Comparison of ENCODE assay signal across 1 cellular context in the genomic region with DNA sequence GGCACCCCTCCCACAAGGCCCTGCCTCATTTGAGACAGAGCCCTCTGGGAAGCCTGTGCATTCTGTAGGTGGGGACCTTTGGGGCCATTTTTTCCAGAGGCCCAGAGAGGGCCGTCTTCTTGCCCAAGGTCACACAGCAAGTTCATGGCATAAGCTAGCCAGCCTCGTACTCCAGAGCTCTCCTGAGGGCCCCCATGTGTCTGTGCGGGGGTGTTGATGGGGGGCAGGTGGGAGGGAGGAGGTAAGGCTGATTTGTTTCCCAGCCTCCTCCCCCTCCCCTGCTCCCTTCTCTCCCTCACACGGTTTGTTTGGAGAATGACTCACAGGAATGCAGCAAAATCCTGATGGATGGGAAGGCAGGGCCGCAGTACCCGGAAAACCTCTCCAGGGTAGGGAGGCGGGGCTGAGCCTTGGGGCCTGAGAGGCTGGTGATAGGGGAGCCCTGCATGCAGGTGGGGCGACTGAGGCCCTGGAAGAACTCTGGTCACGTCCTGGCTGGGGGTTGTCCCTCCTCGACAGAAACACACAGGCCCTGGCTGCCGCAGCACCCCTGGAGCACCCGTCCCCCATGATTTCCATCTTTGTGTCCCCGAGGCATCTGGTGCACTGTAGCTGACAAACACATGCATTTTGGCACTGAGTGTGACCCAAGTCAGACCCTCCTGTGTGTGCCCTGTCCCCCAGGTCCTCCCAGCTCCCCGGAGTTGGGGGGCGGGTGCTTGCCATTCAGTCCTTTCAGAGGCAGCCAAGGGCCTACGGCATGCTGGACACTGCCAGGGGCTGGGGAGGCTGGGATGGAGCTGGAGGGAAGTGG.
TF ChIP-seq lines count a peak whose summit lies in the region.

No MANE protein-coding gene starts in this region.

TF ChIP-seq in HepG2, 621 proteins besides CTCF, POLR2A, EP300 and RAD21 (continued from another document and continues in another):
- TF ChIP-seq ARID4A (CRISPR knock-in tag; IDR thresholded peaks at IDR 0.05; ENCODE audit: borderline replicate concordance) (peak; percentile 68), ZNF770 (CRISPR knock-in tag; IDR thresholded peaks at IDR 0.05) (peak; percentile 76), CEBPG (CRISPR knock-in tag; IDR thresholded peaks at IDR 0.05) (peak; percentile 40; the same call in 1 of the 2 replicates), ZBTB4 (CRISPR knock-in tag; IDR thresholded peaks at IDR 0.05; ENCODE audit: borderline replicate concordance) (no peak), MYNN (CRISPR knock-in tag; IDR thresholded peaks at IDR 0.05; ENCODE audit: low read depth) (no peak), IRF2 (CRISPR knock-in tag; IDR thresholded peaks at IDR 0.05) (peak; percentile 82; the same call in 1 of the 2 replicates), ZFX (CRISPR knock-in tag; IDR thresholded peaks at IDR 0.05; ENCODE audit: low read depth) (peak; percentile 84), ISL2 (CRISPR knock-in tag; IDR thresholded peaks at IDR 0.05) (peak; percentile 54; the same call in 1 of the 2 replicates), BCL6 (CRISPR knock-in tag; IDR thresholded peaks at IDR 0.05) (peak; percentile 59), MAFG (CRISPR knock-in tag; IDR thresholded peaks at IDR 0.05) (no peak), THAP11 (CRISPR knock-in tag; IDR thresholded peaks at IDR 0.05) (peak; percentile 64), ZNF335 (CRISPR knock-in tag; IDR thresholded peaks at IDR 0.05) (peak; percentile 82), ZNF33A (CRISPR knock-in tag; IDR thresholded peaks at IDR 0.05; ENCODE audit: borderline replicate concordance) (peak; percentile 52; the same call in 1 of the 2 replicates), HNF4A (CRISPR knock-in tag; IDR thresholded peaks at IDR 0.05) (0 out of 2 replicates have a peak, but pooled peaks have one; percentile 16), MTA1 (CRISPR knock-in tag; IDR thresholded peaks at IDR 0.05; ENCODE audit: borderline replicate concordance) (peak; percentile 79; the same call in 1 of the 2 replicates), HMG20A (CRISPR knock-in tag; IDR thresholded peaks at IDR 0.05; ENCODE audit: borderline replicate concordance) (peak; percentile 51; the same call in 1 of the 2 replicates), SSRP1 (CRISPR knock-in tag; IDR thresholded peaks at IDR 0.05) (peak; percentile 88; the same call in 1 of the 2 replicates), PBX2 (CRISPR knock-in tag; IDR thresholded peaks at IDR 0.05) (peak; percentile 59), ZNF331 (CRISPR knock-in tag; IDR thresholded peaks at IDR 0.05) (peak; percentile 86), CHD4 (IDR thresholded peaks at IDR 0.05; ENCODE audit: borderline replicate concordance, low read length) (peak; percentile 23; the same call in 1 of the 2 replicates), ZNF768 (CRISPR knock-in tag; IDR thresholded peaks at IDR 0.05) (peak; percentile 100), ZNF839 (CRISPR knock-in tag; IDR thresholded peaks at IDR 0.05; ENCODE audit: borderline replicate concordance) (0 out of 2 replicates have a peak, but pooled peaks have one; percentile 67), GMEB2 (CRISPR knock-in tag; IDR thresholded peaks at IDR 0.05; ENCODE audit: low read depth) (no peak), ZNF230 (CRISPR knock-in tag; IDR thresholded peaks at IDR 0.05) (peak; percentile 70; the same call in 1 of the 2 replicates), GTF3A (CRISPR knock-in tag; conservative IDR thresholded peaks at IDR 0.05) (0 out of 2 replicates have a peak, but pooled peaks have one; percentile 84), RARA (CRISPR knock-in tag; IDR thresholded peaks at IDR 0.05) (peak; percentile 50; the same call in 1 of the 2 replicates), ZNF670 (CRISPR knock-in tag; IDR thresholded peaks at IDR 0.05; ENCODE audit: borderline replicate concordance) (peak; percentile 53; the same call in 1 of the 2 replicates), RXRB (CRISPR knock-in tag; IDR thresholded peaks at IDR 0.05; ENCODE audit: borderline replicate concordance) (peak; percentile 63; the same call in 1 of the 2 replicates), SP4 (CRISPR knock-in tag; IDR thresholded peaks at IDR 0.05) (0 out of 2 replicates have a peak, but pooled peaks have one; percentile 14), PRPF4 (IDR thresholded peaks at IDR 0.05; ENCODE audit: low read depth, low read length, poor library complexity, severe bottlenecking) (no peak), ZFY (CRISPR knock-in tag; IDR thresholded peaks at IDR 0.05) (peak; percentile 46)
- TF ChIP-seq, protein P1, sequence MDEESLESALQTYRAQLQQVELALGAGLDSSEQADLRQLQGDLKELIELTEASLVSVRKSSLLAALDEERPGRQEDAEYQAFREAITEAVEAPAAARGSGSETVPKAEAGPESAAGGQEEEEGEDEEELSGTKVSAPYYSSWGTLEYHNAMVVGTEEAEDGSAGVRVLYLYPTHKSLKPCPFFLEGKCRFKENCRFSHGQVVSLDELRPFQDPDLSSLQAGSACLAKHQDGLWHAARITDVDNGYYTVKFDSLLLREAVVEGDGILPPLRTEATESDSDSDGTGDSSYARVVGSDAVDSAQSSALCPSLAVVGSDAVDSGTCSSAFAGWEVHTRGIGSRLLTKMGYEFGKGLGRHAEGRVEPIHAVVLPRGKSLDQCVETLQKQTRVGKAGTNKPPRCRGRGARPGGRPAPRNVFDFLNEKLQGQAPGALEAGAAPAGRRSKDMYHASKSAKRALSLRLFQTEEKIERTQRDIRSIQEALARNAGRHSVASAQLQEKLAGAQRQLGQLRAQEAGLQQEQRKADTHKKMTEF (CRISPR knock-in tag; IDR thresholded peaks at IDR 0.05), result peak; percentile 77; the same call in 1 of the 2 replicates
- TF ChIP-seq, protein P2, sequence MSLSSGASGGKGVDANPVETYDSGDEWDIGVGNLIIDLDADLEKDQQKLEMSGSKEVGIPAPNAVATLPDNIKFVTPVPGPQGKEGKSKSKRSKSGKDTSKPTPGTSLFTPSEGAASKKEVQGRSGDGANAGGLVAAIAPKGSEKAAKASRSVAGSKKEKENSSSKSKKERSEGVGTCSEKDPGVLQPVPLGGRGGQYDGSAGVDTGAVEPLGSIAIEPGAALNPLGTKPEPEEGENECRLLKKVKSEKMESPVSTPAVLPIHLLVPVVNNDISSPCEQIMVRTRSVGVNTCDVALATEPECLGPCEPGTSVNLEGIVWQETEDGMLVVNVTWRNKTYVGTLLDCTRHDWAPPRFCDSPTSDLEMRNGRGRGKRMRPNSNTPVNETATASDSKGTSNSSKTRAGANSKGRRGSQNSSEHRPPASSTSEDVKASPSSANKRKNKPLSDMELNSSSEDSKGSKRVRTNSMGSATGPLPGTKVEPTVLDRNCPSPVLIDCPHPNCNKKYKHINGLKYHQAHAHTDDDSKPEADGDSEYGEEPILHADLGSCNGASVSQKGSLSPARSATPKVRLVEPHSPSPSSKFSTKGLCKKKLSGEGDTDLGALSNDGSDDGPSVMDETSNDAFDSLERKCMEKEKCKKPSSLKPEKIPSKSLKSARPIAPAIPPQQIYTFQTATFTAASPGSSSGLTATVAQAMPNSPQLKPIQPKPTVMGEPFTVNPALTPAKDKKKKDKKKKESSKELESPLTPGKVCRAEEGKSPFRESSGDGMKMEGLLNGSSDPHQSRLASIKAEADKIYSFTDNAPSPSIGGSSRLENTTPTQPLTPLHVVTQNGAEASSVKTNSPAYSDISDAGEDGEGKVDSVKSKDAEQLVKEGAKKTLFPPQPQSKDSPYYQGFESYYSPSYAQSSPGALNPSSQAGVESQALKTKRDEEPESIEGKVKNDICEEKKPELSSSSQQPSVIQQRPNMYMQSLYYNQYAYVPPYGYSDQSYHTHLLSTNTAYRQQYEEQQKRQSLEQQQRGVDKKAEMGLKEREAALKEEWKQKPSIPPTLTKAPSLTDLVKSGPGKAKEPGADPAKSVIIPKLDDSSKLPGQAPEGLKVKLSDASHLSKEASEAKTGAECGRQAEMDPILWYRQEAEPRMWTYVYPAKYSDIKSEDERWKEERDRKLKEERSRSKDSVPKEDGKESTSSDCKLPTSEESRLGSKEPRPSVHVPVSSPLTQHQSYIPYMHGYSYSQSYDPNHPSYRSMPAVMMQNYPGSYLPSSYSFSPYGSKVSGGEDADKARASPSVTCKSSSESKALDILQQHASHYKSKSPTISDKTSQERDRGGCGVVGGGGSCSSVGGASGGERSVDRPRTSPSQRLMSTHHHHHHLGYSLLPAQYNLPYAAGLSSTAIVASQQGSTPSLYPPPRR (CRISPR knock-in tag; IDR thresholded peaks at IDR 0.05; ENCODE audit: borderline replicate concordance), result peak; percentile 52; the same call in 1 of the 2 replicates
